Comparison of ENCODE assay signal across 1 cellular context in genomic region chr1:221543529-221544120, GRCh38.
TF ChIP-seq lines count a peak whose summit lies in the region.

No MANE protein-coding gene starts in this region.

TF ChIP-seq in GM23338, 12 proteins besides CTCF, POLR2A, EP300 and RAD21 (continued from another document):
- TF ChIP-seq ZNF462 (CRISPR knock-in tag; IDR thresholded peaks at IDR 0.05) (no peak), ZNF114 (CRISPR knock-in tag; IDR thresholded peaks at IDR 0.05) (no peak)
TF ChIP-seq in GM23338: peak in this region for 0.
